16 cellular contexts compared by ENCODE assay signal in the genomic region with DNA sequence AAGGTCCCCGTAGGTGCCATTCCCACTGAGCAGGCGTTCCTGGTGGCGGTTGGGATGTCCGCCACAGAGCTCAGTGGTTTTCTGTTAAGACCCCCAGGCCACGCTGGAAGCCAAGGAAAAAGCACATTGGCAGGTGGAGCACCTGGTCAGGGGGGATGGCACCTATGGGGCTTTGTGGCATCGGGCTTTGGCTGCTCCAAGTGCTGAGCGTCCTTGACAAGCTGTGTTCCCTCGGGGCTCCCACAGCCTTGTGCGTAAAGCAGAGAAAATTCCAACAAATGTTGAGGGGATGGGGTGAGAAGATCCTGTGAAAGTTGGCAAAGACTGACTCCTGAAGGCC.
"Had no signal": no experiment of that assay in that cellular context is flagged by ENCODE, and none has a peak within 500 bp of the region (broad histone marks: within the 10 kb centered on the region; RNA-seq: fewer than 3 reads in every experiment).

No MANE protein-coding gene starts in this region.

- H3K4me1 Mint-ChIP-seq: activated CD4-positive, alpha-beta memory T cell treated with anti-CD3 and anti-CD28 coated beads, Interleukin-2, amount 10 ng/mL, durations not matched to agents 7 days and 5 days; stimulated activated naive B cell treated with anti-CD40 and anti-IgM and Interleukin-4, amounts not matched to agents 10 μg/mL and 1 μg/mL and 100 μg/mL, for 72 hours had no signal

- ATAC-seq: body of pancreas; foreskin keratinocyte; left lung; stimulated activated naive B cell treated with anti-CD40 and anti-IgM and Interleukin-4, amounts not matched to agents 10 μg/mL and 1 μg/mL and 100 μg/mL, for 72 hours had no signal

- H3K27ac Mint-ChIP-seq: activated CD4-positive, alpha-beta memory T cell treated with anti-CD3 and anti-CD28 coated beads, Interleukin-2, amount 10 ng/mL, durations not matched to agents 7 days and 5 days; stimulated activated naive B cell treated with anti-CD40 and anti-IgM and Interleukin-4, amounts not matched to agents 10 μg/mL and 1 μg/mL and 100 μg/mL, for 72 hours had no signal

- H3K9me3 ChIP-seq: body of pancreas, left lung, ovary, spleen, thyroid gland, uterus had no signal

- H3K36me3 ChIP-seq: ovary, spleen, thyroid gland, uterus had no signal

- H3K4me3 ChIP-seq: body of pancreas, dorsolateral prefrontal cortex, left lung, ovary, spleen, thyroid gland, uterus had no signal

- DNase-seq: activated CD4-positive, alpha-beta T cell treated with anti-CD3 and anti-CD28 coated beads for 48 hours; activated CD4-positive, CD25-positive, alpha-beta regulatory T cell; activated naive CD4-positive, alpha-beta T cell; foreskin keratinocyte; hypothalamus; left lung; stimulated activated naive B cell treated with anti-CD40 and anti-IgM and Interleukin-4, amounts not matched to agents 10 μg/mL and 1 μg/mL and 100 μg/mL, for 72 hours; T-helper 9 cell; thyroid gland; uterus had no signal

- H3K9me3 Mint-ChIP-seq: activated CD4-positive, alpha-beta memory T cell treated with anti-CD3 and anti-CD28 coated beads, Interleukin-2, amount 10 ng/mL, durations not matched to agents 7 days and 5 days; stimulated activated naive B cell treated with anti-CD40 and anti-IgM and Interleukin-4, amounts not matched to agents 10 μg/mL and 1 μg/mL and 100 μg/mL, for 72 hours had no signal

- H3K4me1 ChIP-seq: body of pancreas, foreskin keratinocyte, left lung, spleen, thyroid gland, uterus had no signal

- H3K27me3 ChIP-seq: body of pancreas, dorsolateral prefrontal cortex, left lung, ovary, spleen, thyroid gland, uterus had no signal

- H3K4me3 Mint-ChIP-seq: activated CD4-positive, alpha-beta memory T cell treated with anti-CD3 and anti-CD28 coated beads, Interleukin-2, amount 10 ng/mL, durations not matched to agents 7 days and 5 days; stimulated activated naive B cell treated with anti-CD40 and anti-IgM and Interleukin-4, amounts not matched to agents 10 μg/mL and 1 μg/mL and 100 μg/mL, for 72 hours had no signal

- H3K27ac ChIP-seq: body of pancreas, dorsolateral prefrontal cortex, epithelial cell of prostate, foreskin keratinocyte, left lung, ovary, spleen, thyroid gland, uterus had no signal

- H3K36me3 Mint-ChIP-seq: stimulated activated naive B cell treated with anti-CD40 and anti-IgM and Interleukin-4, amounts not matched to agents 10 μg/mL and 1 μg/mL and 100 μg/mL, for 72 hours had no signal
